ENCODE assay signal across 13 cellular contexts in genomic region chr4:145882594-145882993, GRCh38. TPM values are rescaled to one million over a fixed set of nuclear protein-coding genes. Genes with fewer than 3 reads are reported as not detected.
A peak's percentile ranks its signal among the peaks of the same experiment; 100 is the strongest.
DNase-seq lines count a peak whose midpoint lies in the region; ATAC-seq and TF ChIP-seq lines count a peak whose summit lies in the region.
"Had no signal": no experiment of that assay in that cellular context is flagged by ENCODE, and none has a peak within 500 bp of the region (broad histone marks: within the 10 kb centered on the region; RNA-seq: fewer than 3 reads in every experiment).

No MANE protein-coding gene starts in this region.

- H3K4me1 ChIP-seq in cardiac muscle cell (ENCODE audit: low read depth) (peaks cover 22% of the 10 kb centered on the region), right cardiac atrium (ENCODE audit: control insufficient read depth, insufficient read depth, low read length) (peaks cover 16% of the 10 kb centered on the region), mucosa of stomach (ENCODE audit: control insufficient read depth, insufficient read depth, low read length) (peaks cover 23% of the 10 kb centered on the region), upper lobe of left lung (peaks cover 0 to 12% (median 4%) of the 10 kb centered on the region in 4 donors)
- H3K4me1 ChIP-seq: Caco-2, testis had no signal

- intact Hi-C loops in right cardiac atrium (cut with DNase I) = no loop called here

- H3K9me3 ChIP-seq in cardiac muscle cell (ENCODE audit: low read depth) = no peaks in the 10 kb centered on the region
- H3K9me3 ChIP-seq in right cardiac atrium (ENCODE audit: control insufficient read depth, low read length) = no peaks in the 10 kb centered on the region
- H3K9me3 ChIP-seq in mucosa of stomach (ENCODE audit: control insufficient read depth, low read length) = no peaks in the 10 kb centered on the region
- H3K9me3 ChIP-seq in upper lobe of left lung = no peaks in the 10 kb centered on the region
- H3K9me3 ChIP-seq: Caco-2, heart left ventricle, left ventricle myocardium inferior, testis had no signal

- H3K4me3 ChIP-seq in cardiac muscle cell = no peak overlapping the region
- no peak overlapping the region for H3K4me3 ChIP-seq in right cardiac atrium (ENCODE audit: low read length)
- no peak overlapping the region for H3K4me3 ChIP-seq in mucosa of stomach (ENCODE audit: low read length)
- H3K4me3 ChIP-seq in upper lobe of left lung = no peak overlapping the region
- H3K4me3 ChIP-seq: heart left ventricle, left ventricle myocardium inferior, smooth muscle cell, testis had no signal

- 90% methylated on average over 7 of the region's 7 CpGs for WGBS in right cardiac atrium
- WGBS in upper lobe of left lung, 2 donors = 91 to 95% methylated on average over 7 of the region's 7 CpGs

- no peaks in the 10 kb centered on the region for H3K27me3 ChIP-seq in cardiac muscle cell
- no peaks in the 10 kb centered on the region for H3K27me3 ChIP-seq in right cardiac atrium (ENCODE audit: control insufficient read depth, insufficient read depth)
- no peaks in the 10 kb centered on the region for H3K27me3 ChIP-seq in mucosa of stomach (ENCODE audit: control insufficient read depth, insufficient read depth, low read length)
- H3K27me3 ChIP-seq in upper lobe of left lung = no peaks in the 10 kb centered on the region
- H3K27me3 ChIP-seq: heart left ventricle, testis had no signal

- no peak for TF ChIP-seq POLR2A in upper lobe of left lung (IDR thresholded peaks at IDR 0.05)

- DNase-seq in cardiac muscle cell (ENCODE audit: low read depth in 1 of 2, low spot score in 1 of 2) (no peak), right cardiac atrium (no peak), cerebellum (ENCODE audit: low spot score) (peak; percentile 24), upper lobe of left lung (no peak), mesenteric fat pad (ENCODE audit: low spot score) (no peak), cortex of kidney (lab: John Stamatoyannopoulos, UW) (no peak)
- DNase-seq in activated CD4-positive, alpha-beta T cell treated with anti-CD3 and anti-CD28 coated beads for 1 hour = no peak
- DNase-seq: Caco-2, heart left ventricle, left ventricle myocardium inferior, testis had no signal

- peak overlapping the region; percentile 42 for H3K9ac ChIP-seq in mucosa of stomach (ENCODE audit: low read length)

- H3K36me3 ChIP-seq in cardiac muscle cell = no peaks in the 10 kb centered on the region
- H3K36me3 ChIP-seq in mucosa of stomach (ENCODE audit: control insufficient read depth, insufficient read depth, low read length) = no peaks in the 10 kb centered on the region
- H3K36me3 ChIP-seq in upper lobe of left lung = peaks cover 0 to 5% (median 0%) of the 10 kb centered on the region in 4 donors
- H3K36me3 ChIP-seq: left ventricle myocardium inferior had no signal

- TF ChIP-seq CTCF in cardiac muscle cell (IDR thresholded peaks at IDR 0.05; ENCODE audit: low read depth, low read length) (no peak), upper lobe of left lung (IDR thresholded peaks at IDR 0.05) (no peak)

- no peak for TF ChIP-seq EP300 in upper lobe of left lung (IDR thresholded peaks at IDR 0.05)

- H3K27ac ChIP-seq in cardiac muscle cell (peak overlapping the region; percentile 48), right cardiac atrium (ENCODE audit: low read length) (no peak overlapping the region), upper lobe of left lung (peak overlapping the region in 3 of 4 donors; percentile 4 to 41 (median 30))
- H3K27ac ChIP-seq: heart left ventricle, testis had no signal

- ATAC-seq in right cardiac atrium (no peak), upper lobe of left lung (ENCODE audit: low FRiP score in 2 of 2) (no peak)
- ATAC-seq: heart left ventricle had no signal

RNA-seq across cellular contexts. Expression of gene ZNF827, which starts 56.0 kb away (rescaled TPM):
- total RNA-seq in cardiac muscle cell (32.3 and 37.3 TPM in 2 replicates), right cardiac atrium (10 to 100 TPM; 14.2 to 18.4 (median 15.8) TPM), cerebellum (30.5 TPM), upper lobe of left lung (10 to 100 TPM in 5 of 6 donors, 1 to 10 TPM in 1; 8.1 to 68.1 (median 18.3) TPM), mesenteric fat pad (10.5 TPM)
- polyA plus RNA-seq in cardiac muscle cell (8.9 and 13.2 TPM in 2 replicates), right cardiac atrium (4.8 TPM)
